ENCODE assay signal across 33 cellular contexts in genomic region chr15:76180321-76180720, GRCh38.
"Had no signal": no experiment of that assay in that cellular context is flagged by ENCODE, and none has a peak within 500 bp of the region (broad histone marks: within the 10 kb centered on the region; RNA-seq: fewer than 3 reads in every experiment).

No MANE protein-coding gene starts in this region.

- H3K4me1 Mint-ChIP-seq: activated B cell treated with CpG ODN at 0.5 μM for 24 hours had no signal

- DNase-seq: activated B cell treated with CpG ODN at 0.5 μM for 24 hours; activated CD4-positive, alpha-beta T cell treated with anti-CD3 and anti-CD28 coated beads for 48 hours; activated CD4-positive, alpha-beta T cell treated with anti-CD3 and anti-CD28 coated beads, Interleukin-2, amount 50 U/mL, for 1 hour; activated CD4-positive, alpha-beta T cell treated with anti-CD3 and anti-CD28 coated beads, Interleukin-2, amount 50 U/mL, for 48 hours; activated CD8-positive, alpha-beta memory T cell treated with anti-CD3 and anti-CD28 coated beads for 24 hours; activated CD8-positive, alpha-beta T cell treated with anti-CD3 and anti-CD28 coated beads for 36 hours; activated effector memory CD4-positive, alpha-beta T cell treated with Interleukin-2 at 50 U/mL for 16 hours; activated gamma-delta T cell treated with Interleukin-2 at 50 U/mL for 16 hours; activated naive CD4-positive, alpha-beta T cell treated with anti-CD3 and anti-CD28 coated beads, Interleukin-2, amount 50 U/mL, for 16 hours; activated naive CD4-positive, alpha-beta T cell treated with Interleukin-2 at 50 U/mL for 16 hours; activated T-cell treated with anti-CD3 and anti-CD28 coated beads, Interleukin-2, amount 50 U/mL, for 1 hour; amniotic stem cell; anterior cingulate cortex; brain microvascular endothelial cell; dorsolateral prefrontal cortex; effector CD4-positive, alpha-beta T cell; effector memory CD8-positive, alpha-beta T cell; erythroblast; foreskin keratinocyte; heart right ventricle; T-helper 1 cell; T-helper 17 cell; T1000; WERI-Rb-1 had no signal

- H3K9me3 Mint-ChIP-seq: activated B cell treated with CpG ODN at 0.5 μM for 24 hours; activated CD8-positive, alpha-beta T cell treated with anti-CD3 and anti-CD28 coated beads for 36 hours; activated T-helper 17 cell treated with anti-CD3 and anti-CD28 coated beads, Interleukin-2, amount 50 U/mL, for 72 hours; central memory CD8-positive, alpha-beta T cell; dendritic cell treated with granulocyte-macrophage colony-stimulating factor and Interleukin-4, amounts not matched to agents 40 ng/mL and 50 ng/mL, for 4 days; effector memory CD8-positive, alpha-beta T cell; T-helper 2 cell treated with Interferon-gamma antibody and Interleukin-4, amounts not matched to agents 5 μg/mL and 100 μg/mL, for 36 hours had no signal

- H3K4me3 ChIP-seq: coronary artery, dorsolateral prefrontal cortex, esophagus muscularis mucosa, gastroesophageal sphincter, heart right ventricle had no signal

- H3K9me3 ChIP-seq: esophagus muscularis mucosa, gastroesophageal sphincter, heart right ventricle had no signal

- H3K27ac Mint-ChIP-seq: activated B cell treated with CpG ODN at 0.5 μM for 24 hours; activated CD8-positive, alpha-beta T cell treated with anti-CD3 and anti-CD28 coated beads for 36 hours; activated naive CD8-positive, alpha-beta T cell; activated T-helper 17 cell treated with anti-CD3 and anti-CD28 coated beads, Interleukin-2, amount 50 U/mL, for 72 hours; dendritic cell treated with granulocyte-macrophage colony-stimulating factor and Interleukin-4, amounts not matched to agents 40 ng/mL and 50 ng/mL, for 4 days; effector memory CD8-positive, alpha-beta T cell; T-helper 17 cell; T-helper 2 cell treated with Interferon-gamma antibody and Interleukin-4, amounts not matched to agents 5 μg/mL and 100 μg/mL, for 36 hours had no signal

- H3K36me3 Mint-ChIP-seq: activated naive CD8-positive, alpha-beta T cell had no signal

- H3K27me3 ChIP-seq: brain microvascular endothelial cell, dorsolateral prefrontal cortex had no signal

- H3K27ac ChIP-seq: brain microvascular endothelial cell, coronary artery, dorsolateral prefrontal cortex, esophagus muscularis mucosa, foreskin keratinocyte, gastroesophageal sphincter, heart right ventricle, WERI-Rb-1 had no signal

- ATAC-seq: activated CD4-positive, CD25-positive, alpha-beta regulatory T cell treated with anti-CD3 and anti-CD28 coated beads, Interleukin-2, amount 50 U/mL, for 24 hours; activated CD8-positive, alpha-beta T cell treated with anti-CD3 and anti-CD28 coated beads for 36 hours; activated T-helper 17 cell treated with anti-CD3 and anti-CD28 coated beads, Interleukin-2, amount 50 U/mL, for 72 hours; effector memory CD8-positive, alpha-beta T cell; foreskin keratinocyte; gastroesophageal sphincter; heart right ventricle; T-helper 17 cell had no signal

- H3K36me3 ChIP-seq: brain microvascular endothelial cell, esophagus muscularis mucosa, gastroesophageal sphincter, heart right ventricle, WERI-Rb-1 had no signal

- H3K4me3 Mint-ChIP-seq: activated B cell treated with CpG ODN at 0.5 μM for 24 hours; activated CD8-positive, alpha-beta T cell treated with anti-CD3 and anti-CD28 coated beads for 36 hours; activated naive CD8-positive, alpha-beta T cell; activated T-helper 17 cell treated with anti-CD3 and anti-CD28 coated beads, Interleukin-2, amount 50 U/mL, for 72 hours; central memory CD8-positive, alpha-beta T cell; dendritic cell treated with granulocyte-macrophage colony-stimulating factor and Interleukin-4, amounts not matched to agents 40 ng/mL and 50 ng/mL, for 4 days; effector memory CD8-positive, alpha-beta T cell; T-helper 17 cell; T-helper 2 cell treated with Interferon-gamma antibody and Interleukin-4, amounts not matched to agents 5 μg/mL and 100 μg/mL, for 36 hours had no signal
